Comparison of ENCODE assay signal across 1 cellular context in the genomic region with DNA sequence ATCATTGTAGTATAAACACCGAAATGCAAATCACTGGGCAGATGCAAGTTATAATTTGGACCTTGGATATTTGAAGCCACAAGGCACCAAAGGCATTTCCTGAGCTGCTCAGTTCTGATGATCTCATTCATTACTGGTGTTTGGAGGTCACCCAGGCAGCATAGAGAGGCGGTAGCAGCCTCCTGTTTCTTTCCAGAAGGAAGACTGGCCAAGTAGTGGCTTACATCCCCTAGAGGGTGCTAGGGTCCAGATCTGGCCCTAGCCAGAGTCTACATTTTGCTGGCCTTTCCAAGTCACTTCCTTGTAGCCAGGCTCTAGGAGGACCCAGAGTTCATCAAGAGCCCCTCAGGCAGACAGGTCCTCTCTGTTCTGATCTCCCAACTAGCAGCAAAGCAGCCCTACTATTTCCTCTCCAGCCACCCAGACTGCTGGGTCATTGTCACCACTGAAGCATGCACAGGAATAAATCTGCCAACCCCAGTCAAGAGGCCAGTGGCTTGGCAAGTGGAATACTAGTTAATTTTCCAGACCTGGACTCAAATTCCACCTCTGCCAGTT.
TF ChIP-seq lines count a peak whose summit lies in the region.

No MANE protein-coding gene starts in this region.

TF ChIP-seq in K562, 482 proteins besides CTCF, POLR2A, EP300 and RAD21 (continued from another document):
- TF ChIP-seq THRB (CRISPR knock-in tag; conservative IDR thresholded peaks at IDR 0.05) = no peak
- no peak for TF ChIP-seq NFE2L1 (tag; IDR thresholded peaks at IDR 0.05; ENCODE audit: borderline replicate concordance, low read depth)
- TF ChIP-seq ATF7 (IDR thresholded peaks at IDR 0.05) = no peak
- TF ChIP-seq, protein P1, sequence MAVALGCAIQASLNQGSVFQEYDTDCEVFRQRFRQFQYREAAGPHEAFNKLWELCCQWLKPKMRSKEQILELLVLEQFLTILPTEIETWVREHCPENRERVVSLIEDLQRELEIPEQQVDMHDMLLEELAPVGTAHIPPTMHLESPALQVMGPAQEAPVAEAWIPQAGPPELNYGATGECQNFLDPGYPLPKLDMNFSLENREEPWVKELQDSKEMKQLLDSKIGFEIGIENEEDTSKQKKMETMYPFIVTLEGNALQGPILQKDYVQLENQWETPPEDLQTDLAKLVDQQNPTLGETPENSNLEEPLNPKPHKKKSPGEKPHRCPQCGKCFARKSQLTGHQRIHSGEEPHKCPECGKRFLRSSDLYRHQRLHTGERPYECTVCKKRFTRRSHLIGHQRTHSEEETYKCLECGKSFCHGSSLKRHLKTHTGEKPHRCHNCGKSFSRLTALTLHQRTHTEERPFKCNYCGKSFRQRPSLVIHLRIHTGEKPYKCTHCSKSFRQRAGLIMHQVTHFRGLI (CRISPR knock-in tag; IDR thresholded peaks at IDR 0.05) = no peak
- no peak for TF ChIP-seq HMBOX1 (IDR thresholded peaks at IDR 0.05)
- TF ChIP-seq OTX1 (CRISPR knock-in tag; IDR thresholded peaks at IDR 0.05) = no peak
- TF ChIP-seq NONO (IDR thresholded peaks at IDR 0.05; ENCODE audit: low read depth in 2 of 2, low read length in 1 of 2) = no peak
- TF ChIP-seq PML (IDR thresholded peaks at IDR 0.05; ENCODE audit: low read length) = no peak
- no peak for TF ChIP-seq CTBP1 (IDR thresholded peaks at IDR 0.05; ENCODE audit: borderline replicate concordance)
- TF ChIP-seq ZNF133 (CRISPR knock-in tag; IDR thresholded peaks at IDR 0.05) = no peak
- TF ChIP-seq KHSRP (IDR thresholded peaks at IDR 0.05) = no peak
- TF ChIP-seq, protein P2, sequence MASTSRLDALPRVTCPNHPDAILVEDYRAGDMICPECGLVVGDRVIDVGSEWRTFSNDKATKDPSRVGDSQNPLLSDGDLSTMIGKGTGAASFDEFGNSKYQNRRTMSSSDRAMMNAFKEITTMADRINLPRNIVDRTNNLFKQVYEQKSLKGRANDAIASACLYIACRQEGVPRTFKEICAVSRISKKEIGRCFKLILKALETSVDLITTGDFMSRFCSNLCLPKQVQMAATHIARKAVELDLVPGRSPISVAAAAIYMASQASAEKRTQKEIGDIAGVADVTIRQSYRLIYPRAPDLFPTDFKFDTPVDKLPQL (IDR thresholded peaks at IDR 0.05; ENCODE audit: extremely low read depth, insufficient read length) = no peak
